In genomic region chr19:11265785-11266236, GRCh38 we compare ENCODE assay signal across 16 cellular contexts. TPM values are rescaled to one million over a fixed set of nuclear protein-coding genes. Genes with fewer than 3 reads are reported as not detected.
DNase-seq lines count a peak whose midpoint lies in the region; ATAC-seq lines count a peak whose summit lies in the region.
"Had no signal": no experiment of that assay in that cellular context is flagged by ENCODE, and none has a peak within 500 bp of the region (broad histone marks: within the 10 kb centered on the region; RNA-seq: fewer than 3 reads in every experiment).

No MANE protein-coding gene starts in this region.

- no peaks in the 10 kb centered on the region for H3K36me3 ChIP-seq in MG63
- H3K36me3 ChIP-seq: ascending aorta, tibial nerve had no signal

- in situ Hi-C loops in Caki2 (cut with HindIII; ENCODE audit: low pct_unique_long_range_greater_than_20kb, low sequenced_read_pairs) = no loop called here

- no peaks in the 10 kb centered on the region for H3K9me3 ChIP-seq in MG63
- H3K9me3 ChIP-seq: ascending aorta, tibial nerve had no signal

- H3K27me3 ChIP-seq in MG63 = no peaks in the 10 kb centered on the region
- H3K27me3 ChIP-seq: ascending aorta, tibial nerve had no signal

- no peak overlapping the region for H3K4me3 ChIP-seq in MG63
- H3K4me3 ChIP-seq: ascending aorta, tibial nerve had no signal

- peak; percentile 75 for DNase-seq in Caki2 (ENCODE audit: low read depth)
- DNase-seq in MG63 = peak; percentile 67
- peak; percentile 51 for DNase-seq in dermis blood vessel endothelial cell
- DNase-seq in myocyte (ENCODE audit: low read depth) = peak; percentile 89
- DNase-seq in C1 segment of cervical spinal cord (lab: John Stamatoyannopoulos, UW) = no peak
- DNase-seq in nucleus accumbens (lab: John Stamatoyannopoulos, UW) = no peak
- no peak for DNase-seq in amygdala (lab: John Stamatoyannopoulos, UW)
- DNase-seq: activated CD4-positive, alpha-beta memory T cell treated with anti-CD3 and anti-CD28 coated beads, Interleukin-2, amount 10 ng/mL, durations not matched to agents 7 days and 5 days; CD4-positive, alpha-beta memory T cell; foreskin melanocyte; MV-4-11; naive B cell had no signal

- no peak for ATAC-seq in HG02973 (IDR thresholded peaks at IDR 0.05; ENCODE audit: unreplicated experiment)
- ATAC-seq: SK-N-SH treated with all-trans-retinoic acid at 6 μM for 48 hours had no signal

RNA-seq across cellular contexts. Expression of gene DOCK6, which starts 3.5 kb away (rescaled TPM):
- total RNA-seq in Caki2 (2014; rRNA removed; shearing (Covaris generic); ENCODE audit: low replicate concordance) = 8.7 and 14.1 TPM in 2 replicates
- total RNA-seq in MG63 (2014; rRNA removed; shearing (Covaris generic); ENCODE audit: low replicate concordance) = 2.2 and 8.8 TPM in 2 replicates
- total RNA-seq in dermis blood vessel endothelial cell = 95.3 and 184 TPM in 2 replicates
- total RNA-seq in myocyte = 10.1 and 12.7 TPM in 2 replicates
- polyA plus RNA-seq in myocyte (2012) = 35.2 TPM
- polyA plus RNA-seq: CD4-positive, alpha-beta memory T cell had no signal

RNA-seq across cellular contexts. Expression of gene ANGPTL8, which starts 26.4 kb away (rescaled TPM):
- not detected in 2 replicates for total RNA-seq in Caki2 (2014; rRNA removed; shearing (Covaris generic); ENCODE audit: low replicate concordance)
- not detected in 2 replicates for total RNA-seq in MG63 (2014; rRNA removed; shearing (Covaris generic); ENCODE audit: low replicate concordance)
- not detected in 2 replicates for total RNA-seq in dermis blood vessel endothelial cell
- total RNA-seq in myocyte = not detected in 2 replicates
- polyA plus RNA-seq in myocyte (2012) = 0.32 TPM
- total RNA-seq: activated CD4-positive, alpha-beta memory T cell treated with anti-CD3 and anti-CD28 coated beads, Interleukin-2, amount 10 ng/mL, durations not matched to agents 7 days and 5 days; ascending aorta; CD4-positive, alpha-beta memory T cell had no signal
- polyA plus RNA-seq: CD4-positive, alpha-beta memory T cell had no signal

RNA-seq across cellular contexts. Expression of gene TSPAN16, which starts 30.1 kb away (rescaled TPM):
- total RNA-seq in Caki2 (2014; rRNA removed; shearing (Covaris generic); ENCODE audit: low replicate concordance) = not detected in 2 replicates
- total RNA-seq in MG63 (2014; rRNA removed; shearing (Covaris generic); ENCODE audit: low replicate concordance) = 1.0 TPM in 1 of 2 replicates, not detected in the other
- total RNA-seq in dermis blood vessel endothelial cell (not detected in 2 replicates), myocyte (not detected in 2 replicates)
- polyA plus RNA-seq in myocyte (2012) = not detected
- total RNA-seq: activated CD4-positive, alpha-beta memory T cell treated with anti-CD3 and anti-CD28 coated beads, Interleukin-2, amount 10 ng/mL, durations not matched to agents 7 days and 5 days; ascending aorta; CD4-positive, alpha-beta memory T cell; tibial nerve had no signal
- polyA plus RNA-seq: CD4-positive, alpha-beta memory T cell had no signal

Comparison
In these comparisons a context has a peak if more than half of its experiments do, and no peak if none do; other contexts are left out.
1. DNase-seq: peak in Caki2 (single experiment), MG63 (single experiment), dermis blood vessel endothelial cell (single experiment) and myocyte (single experiment); none in C1 segment of cervical spinal cord (0 of 14), nucleus accumbens (0 of 56) and amygdala (0 of 56).